2 cellular contexts compared by ENCODE assay signal in the genomic region with DNA sequence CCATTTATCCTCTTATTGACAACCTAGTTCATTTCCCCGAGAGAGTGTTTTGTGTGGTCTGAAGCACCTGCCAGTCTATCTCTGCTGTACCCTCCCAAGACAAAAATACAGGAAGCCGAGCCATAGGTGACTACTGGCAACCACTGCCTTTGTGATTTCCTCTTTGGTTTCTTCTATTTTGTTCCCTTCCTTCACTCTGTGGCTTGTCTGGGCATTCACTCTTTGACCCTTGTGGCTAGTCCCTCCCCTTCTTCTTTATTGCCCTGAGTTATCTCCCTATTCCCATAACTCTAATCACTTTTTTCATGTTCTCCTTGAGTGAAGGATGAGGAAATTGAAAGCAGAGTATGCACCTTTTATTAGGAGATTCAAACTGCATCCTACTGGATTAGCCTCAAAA.
TF ChIP-seq lines count a peak whose summit lies in the region.

A gene with protein sequence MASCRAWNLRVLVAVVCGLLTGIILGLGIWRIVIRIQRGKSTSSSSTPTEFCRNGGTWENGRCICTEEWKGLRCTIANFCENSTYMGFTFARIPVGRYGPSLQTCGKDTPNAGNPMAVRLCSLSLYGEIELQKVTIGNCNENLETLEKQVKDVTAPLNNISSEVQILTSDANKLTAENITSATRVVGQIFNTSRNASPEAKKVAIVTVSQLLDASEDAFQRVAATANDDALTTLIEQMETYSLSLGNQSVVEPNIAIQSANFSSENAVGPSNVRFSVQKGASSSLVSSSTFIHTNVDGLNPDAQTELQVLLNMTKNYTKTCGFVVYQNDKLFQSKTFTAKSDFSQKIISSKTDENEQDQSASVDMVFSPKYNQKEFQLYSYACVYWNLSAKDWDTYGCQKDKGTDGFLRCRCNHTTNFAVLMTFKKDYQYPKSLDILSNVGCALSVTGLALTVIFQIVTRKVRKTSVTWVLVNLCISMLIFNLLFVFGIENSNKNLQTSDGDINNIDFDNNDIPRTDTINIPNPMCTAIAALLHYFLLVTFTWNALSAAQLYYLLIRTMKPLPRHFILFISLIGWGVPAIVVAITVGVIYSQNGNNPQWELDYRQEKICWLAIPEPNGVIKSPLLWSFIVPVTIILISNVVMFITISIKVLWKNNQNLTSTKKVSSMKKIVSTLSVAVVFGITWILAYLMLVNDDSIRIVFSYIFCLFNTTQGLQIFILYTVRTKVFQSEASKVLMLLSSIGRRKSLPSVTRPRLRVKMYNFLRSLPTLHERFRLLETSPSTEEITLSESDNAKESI (plus strand): TSS at position 297 of the 400 bp plus-strand sequence. CDS start 256 bp downstream, outside the sequence.

TF ChIP-seq in HepG2, 621 proteins besides CTCF, POLR2A, EP300 and RAD21:
- TF ChIP-seq, protein P1, sequence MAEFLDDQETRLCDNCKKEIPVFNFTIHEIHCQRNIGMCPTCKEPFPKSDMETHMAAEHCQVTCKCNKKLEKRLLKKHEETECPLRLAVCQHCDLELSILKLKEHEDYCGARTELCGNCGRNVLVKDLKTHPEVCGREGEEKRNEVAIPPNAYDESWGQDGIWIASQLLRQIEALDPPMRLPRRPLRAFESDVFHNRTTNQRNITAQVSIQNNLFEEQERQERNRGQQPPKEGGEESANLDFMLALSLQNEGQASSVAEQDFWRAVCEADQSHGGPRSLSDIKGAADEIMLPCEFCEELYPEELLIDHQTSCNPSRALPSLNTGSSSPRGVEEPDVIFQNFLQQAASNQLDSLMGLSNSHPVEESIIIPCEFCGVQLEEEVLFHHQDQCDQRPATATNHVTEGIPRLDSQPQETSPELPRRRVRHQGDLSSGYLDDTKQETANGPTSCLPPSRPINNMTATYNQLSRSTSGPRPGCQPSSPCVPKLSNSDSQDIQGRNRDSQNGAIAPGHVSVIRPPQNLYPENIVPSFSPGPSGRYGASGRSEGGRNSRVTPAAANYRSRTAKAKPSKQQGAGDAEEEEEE (CRISPR knock-in tag; IDR thresholded peaks at IDR 0.05; ENCODE audit: borderline replicate concordance): no peak
- TF ChIP-seq, protein P2, sequence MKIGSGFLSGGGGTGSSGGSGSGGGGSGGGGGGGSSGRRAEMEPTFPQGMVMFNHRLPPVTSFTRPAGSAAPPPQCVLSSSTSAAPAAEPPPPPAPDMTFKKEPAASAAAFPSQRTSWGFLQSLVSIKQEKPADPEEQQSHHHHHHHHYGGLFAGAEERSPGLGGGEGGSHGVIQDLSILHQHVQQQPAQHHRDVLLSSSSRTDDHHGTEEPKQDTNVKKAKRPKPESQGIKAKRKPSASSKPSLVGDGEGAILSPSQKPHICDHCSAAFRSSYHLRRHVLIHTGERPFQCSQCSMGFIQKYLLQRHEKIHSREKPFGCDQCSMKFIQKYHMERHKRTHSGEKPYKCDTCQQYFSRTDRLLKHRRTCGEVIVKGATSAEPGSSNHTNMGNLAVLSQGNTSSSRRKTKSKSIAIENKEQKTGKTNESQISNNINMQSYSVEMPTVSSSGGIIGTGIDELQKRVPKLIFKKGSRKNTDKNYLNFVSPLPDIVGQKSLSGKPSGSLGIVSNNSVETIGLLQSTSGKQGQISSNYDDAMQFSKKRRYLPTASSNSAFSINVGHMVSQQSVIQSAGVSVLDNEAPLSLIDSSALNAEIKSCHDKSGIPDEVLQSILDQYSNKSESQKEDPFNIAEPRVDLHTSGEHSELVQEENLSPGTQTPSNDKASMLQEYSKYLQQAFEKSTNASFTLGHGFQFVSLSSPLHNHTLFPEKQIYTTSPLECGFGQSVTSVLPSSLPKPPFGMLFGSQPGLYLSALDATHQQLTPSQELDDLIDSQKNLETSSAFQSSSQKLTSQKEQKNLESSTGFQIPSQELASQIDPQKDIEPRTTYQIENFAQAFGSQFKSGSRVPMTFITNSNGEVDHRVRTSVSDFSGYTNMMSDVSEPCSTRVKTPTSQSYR (CRISPR knock-in tag; IDR thresholded peaks at IDR 0.05; ENCODE audit: borderline replicate concordance): no peak
- TF ChIP-seq CEBPG (CRISPR knock-in tag; IDR thresholded peaks at IDR 0.05) (no peak), RFX1 (IDR thresholded peaks at IDR 0.05) (no peak), ZKSCAN1 (IDR thresholded peaks at IDR 0.05; ENCODE audit: low read length) (no peak), KLF16 (CRISPR knock-in tag; IDR thresholded peaks at IDR 0.05) (no peak)
- TF ChIP-seq, protein P3, sequence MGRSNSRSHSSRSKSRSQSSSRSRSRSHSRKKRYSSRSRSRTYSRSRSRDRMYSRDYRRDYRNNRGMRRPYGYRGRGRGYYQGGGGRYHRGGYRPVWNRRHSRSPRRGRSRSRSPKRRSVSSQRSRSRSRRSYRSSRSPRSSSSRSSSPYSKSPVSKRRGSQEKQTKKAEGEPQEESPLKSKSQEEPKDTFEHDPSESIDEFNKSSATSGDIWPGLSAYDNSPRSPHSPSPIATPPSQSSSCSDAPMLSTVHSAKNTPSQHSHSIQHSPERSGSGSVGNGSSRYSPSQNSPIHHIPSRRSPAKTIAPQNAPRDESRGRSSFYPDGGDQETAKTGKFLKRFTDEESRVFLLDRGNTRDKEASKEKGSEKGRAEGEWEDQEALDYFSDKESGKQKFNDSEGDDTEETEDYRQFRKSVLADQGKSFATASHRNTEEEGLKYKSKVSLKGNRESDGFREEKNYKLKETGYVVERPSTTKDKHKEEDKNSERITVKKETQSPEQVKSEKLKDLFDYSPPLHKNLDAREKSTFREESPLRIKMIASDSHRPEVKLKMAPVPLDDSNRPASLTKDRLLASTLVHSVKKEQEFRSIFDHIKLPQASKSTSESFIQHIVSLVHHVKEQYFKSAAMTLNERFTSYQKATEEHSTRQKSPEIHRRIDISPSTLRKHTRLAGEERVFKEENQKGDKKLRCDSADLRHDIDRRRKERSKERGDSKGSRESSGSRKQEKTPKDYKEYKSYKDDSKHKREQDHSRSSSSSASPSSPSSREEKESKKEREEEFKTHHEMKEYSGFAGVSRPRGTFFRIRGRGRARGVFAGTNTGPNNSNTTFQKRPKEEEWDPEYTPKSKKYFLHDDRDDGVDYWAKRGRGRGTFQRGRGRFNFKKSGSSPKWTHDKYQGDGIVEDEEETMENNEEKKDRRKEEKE (IDR thresholded peaks at IDR 0.05): no peak

TF ChIP-seq in H1, 55 proteins besides CTCF, POLR2A, EP300 and RAD21:
- TF ChIP-seq EGR1 (IDR thresholded peaks at IDR 0.05; ENCODE audit: borderline replicate concordance, low read depth, low read length): no peak
- TF ChIP-seq CBX5 (IDR thresholded peaks at IDR 0.05; ENCODE audit: low read depth, low read length): no peak
- TF ChIP-seq GTF2F1 (IDR thresholded peaks at IDR 0.05; ENCODE audit: borderline replicate concordance, low read depth, low read length): no peak
- no peak for TF ChIP-seq SRF (IDR thresholded peaks at IDR 0.05; ENCODE audit: low read depth, low read length)
- TF ChIP-seq SP2 (IDR thresholded peaks at IDR 0.05; ENCODE audit: low read length): no peak
- no peak for TF ChIP-seq BCL11A (IDR thresholded peaks at IDR 0.05; ENCODE audit: low read depth in 2 of 2, low read length in 2 of 2)
- no peak for TF ChIP-seq ZNF274 (IDR thresholded peaks at IDR 0.05; ENCODE audit: borderline replicate concordance, extremely low read depth, low read length)
- TF ChIP-seq NANOG (IDR thresholded peaks at IDR 0.05; ENCODE audit: insufficient read depth, low read depth, low read length, poor library complexity, severe bottlenecking): no peak
- TF ChIP-seq SUZ12 (IDR thresholded peaks at IDR 0.05; ENCODE audit: low read length): no peak
- TF ChIP-seq SP4 (IDR thresholded peaks at IDR 0.05; ENCODE audit: low read length): no peak
- no peak for TF ChIP-seq YY1 (IDR thresholded peaks at IDR 0.05; ENCODE audit: low read depth, low read length)
- TF ChIP-seq CREB1 (IDR thresholded peaks at IDR 0.05): no peak
- no peak for TF ChIP-seq TAF7 (optimal IDR thresholded peaks at IDR 0.05; ENCODE audit: borderline replicate concordance, low read depth, low read length)
- TF ChIP-seq EZH2 (IDR thresholded peaks at IDR 0.05; ENCODE audit: low read depth, low read length, severe bottlenecking): no peak
- TF ChIP-seq, protein P4, sequence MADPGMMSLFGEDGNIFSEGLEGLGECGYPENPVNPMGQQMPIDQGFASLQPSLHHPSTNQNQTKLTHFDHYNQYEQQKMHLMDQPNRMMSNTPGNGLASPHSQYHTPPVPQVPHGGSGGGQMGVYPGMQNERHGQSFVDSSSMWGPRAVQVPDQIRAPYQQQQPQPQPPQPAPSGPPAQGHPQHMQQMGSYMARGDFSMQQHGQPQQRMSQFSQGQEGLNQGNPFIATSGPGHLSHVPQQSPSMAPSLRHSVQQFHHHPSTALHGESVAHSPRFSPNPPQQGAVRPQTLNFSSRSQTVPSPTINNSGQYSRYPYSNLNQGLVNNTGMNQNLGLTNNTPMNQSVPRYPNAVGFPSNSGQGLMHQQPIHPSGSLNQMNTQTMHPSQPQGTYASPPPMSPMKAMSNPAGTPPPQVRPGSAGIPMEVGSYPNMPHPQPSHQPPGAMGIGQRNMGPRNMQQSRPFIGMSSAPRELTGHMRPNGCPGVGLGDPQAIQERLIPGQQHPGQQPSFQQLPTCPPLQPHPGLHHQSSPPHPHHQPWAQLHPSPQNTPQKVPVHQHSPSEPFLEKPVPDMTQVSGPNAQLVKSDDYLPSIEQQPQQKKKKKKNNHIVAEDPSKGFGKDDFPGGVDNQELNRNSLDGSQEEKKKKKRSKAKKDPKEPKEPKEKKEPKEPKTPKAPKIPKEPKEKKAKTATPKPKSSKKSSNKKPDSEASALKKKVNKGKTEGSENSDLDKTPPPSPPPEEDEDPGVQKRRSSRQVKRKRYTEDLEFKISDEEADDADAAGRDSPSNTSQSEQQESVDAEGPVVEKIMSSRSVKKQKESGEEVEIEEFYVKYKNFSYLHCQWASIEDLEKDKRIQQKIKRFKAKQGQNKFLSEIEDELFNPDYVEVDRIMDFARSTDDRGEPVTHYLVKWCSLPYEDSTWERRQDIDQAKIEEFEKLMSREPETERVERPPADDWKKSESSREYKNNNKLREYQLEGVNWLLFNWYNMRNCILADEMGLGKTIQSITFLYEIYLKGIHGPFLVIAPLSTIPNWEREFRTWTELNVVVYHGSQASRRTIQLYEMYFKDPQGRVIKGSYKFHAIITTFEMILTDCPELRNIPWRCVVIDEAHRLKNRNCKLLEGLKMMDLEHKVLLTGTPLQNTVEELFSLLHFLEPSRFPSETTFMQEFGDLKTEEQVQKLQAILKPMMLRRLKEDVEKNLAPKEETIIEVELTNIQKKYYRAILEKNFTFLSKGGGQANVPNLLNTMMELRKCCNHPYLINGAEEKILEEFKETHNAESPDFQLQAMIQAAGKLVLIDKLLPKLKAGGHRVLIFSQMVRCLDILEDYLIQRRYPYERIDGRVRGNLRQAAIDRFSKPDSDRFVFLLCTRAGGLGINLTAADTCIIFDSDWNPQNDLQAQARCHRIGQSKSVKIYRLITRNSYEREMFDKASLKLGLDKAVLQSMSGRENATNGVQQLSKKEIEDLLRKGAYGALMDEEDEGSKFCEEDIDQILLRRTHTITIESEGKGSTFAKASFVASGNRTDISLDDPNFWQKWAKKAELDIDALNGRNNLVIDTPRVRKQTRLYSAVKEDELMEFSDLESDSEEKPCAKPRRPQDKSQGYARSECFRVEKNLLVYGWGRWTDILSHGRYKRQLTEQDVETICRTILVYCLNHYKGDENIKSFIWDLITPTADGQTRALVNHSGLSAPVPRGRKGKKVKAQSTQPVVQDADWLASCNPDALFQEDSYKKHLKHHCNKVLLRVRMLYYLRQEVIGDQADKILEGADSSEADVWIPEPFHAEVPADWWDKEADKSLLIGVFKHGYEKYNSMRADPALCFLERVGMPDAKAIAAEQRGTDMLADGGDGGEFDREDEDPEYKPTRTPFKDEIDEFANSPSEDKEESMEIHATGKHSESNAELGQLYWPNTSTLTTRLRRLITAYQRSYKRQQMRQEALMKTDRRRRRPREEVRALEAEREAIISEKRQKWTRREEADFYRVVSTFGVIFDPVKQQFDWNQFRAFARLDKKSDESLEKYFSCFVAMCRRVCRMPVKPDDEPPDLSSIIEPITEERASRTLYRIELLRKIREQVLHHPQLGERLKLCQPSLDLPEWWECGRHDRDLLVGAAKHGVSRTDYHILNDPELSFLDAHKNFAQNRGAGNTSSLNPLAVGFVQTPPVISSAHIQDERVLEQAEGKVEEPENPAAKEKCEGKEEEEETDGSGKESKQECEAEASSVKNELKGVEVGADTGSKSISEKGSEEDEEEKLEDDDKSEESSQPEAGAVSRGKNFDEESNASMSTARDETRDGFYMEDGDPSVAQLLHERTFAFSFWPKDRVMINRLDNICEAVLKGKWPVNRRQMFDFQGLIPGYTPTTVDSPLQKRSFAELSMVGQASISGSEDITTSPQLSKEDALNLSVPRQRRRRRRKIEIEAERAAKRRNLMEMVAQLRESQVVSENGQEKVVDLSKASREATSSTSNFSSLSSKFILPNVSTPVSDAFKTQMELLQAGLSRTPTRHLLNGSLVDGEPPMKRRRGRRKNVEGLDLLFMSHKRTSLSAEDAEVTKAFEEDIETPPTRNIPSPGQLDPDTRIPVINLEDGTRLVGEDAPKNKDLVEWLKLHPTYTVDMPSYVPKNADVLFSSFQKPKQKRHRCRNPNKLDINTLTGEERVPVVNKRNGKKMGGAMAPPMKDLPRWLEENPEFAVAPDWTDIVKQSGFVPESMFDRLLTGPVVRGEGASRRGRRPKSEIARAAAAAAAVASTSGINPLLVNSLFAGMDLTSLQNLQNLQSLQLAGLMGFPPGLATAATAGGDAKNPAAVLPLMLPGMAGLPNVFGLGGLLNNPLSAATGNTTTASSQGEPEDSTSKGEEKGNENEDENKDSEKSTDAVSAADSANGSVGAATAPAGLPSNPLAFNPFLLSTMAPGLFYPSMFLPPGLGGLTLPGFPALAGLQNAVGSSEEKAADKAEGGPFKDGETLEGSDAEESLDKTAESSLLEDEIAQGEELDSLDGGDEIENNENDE (IDR thresholded peaks at IDR 0.05; ENCODE audit: insufficient replicate concordance, low read length): no peak
- TF ChIP-seq CTBP2 (IDR thresholded peaks at IDR 0.05; ENCODE audit: borderline replicate concordance, insufficient read depth, insufficient read length, low read length): no peak
- no peak for TF ChIP-seq GABPA (IDR thresholded peaks at IDR 0.05; ENCODE audit: borderline replicate concordance, insufficient read depth, low read length)
- TF ChIP-seq POU5F1 (IDR thresholded peaks at IDR 0.05; ENCODE audit: low read depth, low read length): no peak
- TF ChIP-seq KDM4A (IDR thresholded peaks at IDR 0.05; ENCODE audit: low read depth, low read length, severe bottlenecking): no peak
TF ChIP-seq in H1: peak in this region for 0.
